In genomic region chr5:14322437-14323187, GRCh38 we compare ENCODE assay signal across 28 cellular contexts.
DNase-seq lines count a peak whose midpoint lies in the region; ATAC-seq and TF ChIP-seq lines count a peak whose summit lies in the region.
"Had no signal": no experiment of that assay in that cellular context is flagged by ENCODE, and none has a peak within 500 bp of the region (broad histone marks: within the 10 kb centered on the region; RNA-seq: fewer than 3 reads in every experiment).

No MANE protein-coding gene starts in this region.

- H3K9me3 ChIP-seq in HEK293 (ENCODE audit: control insufficient read depth, insufficient read depth, low read depth, low read length) (no peaks in the 10 kb centered on the region), Karpas-422 (ENCODE audit: low read length) (no peaks in the 10 kb centered on the region)
- H3K9me3 ChIP-seq: A549, breast epithelium, colonic mucosa, left lung, prostate gland, tibial artery had no signal

- H3K27me3 ChIP-seq in Karpas-422 (ENCODE audit: low read length), result no peaks in the 10 kb centered on the region
- H3K27me3 ChIP-seq: breast epithelium, colonic mucosa, left lung, tibial artery had no signal

- H2AFZ ChIP-seq in Karpas-422 (ENCODE audit: low read length), result no peak overlapping the region

- TF ChIP-seq CTCF in HEK293 (tag by site-specific recombination; IDR thresholded peaks at IDR 0.05), result no peak

- H3K9ac ChIP-seq in Karpas-422 (ENCODE audit: low read length), result no peak overlapping the region

- no peaks in the 10 kb centered on the region for H4K20me1 ChIP-seq in Karpas-422 (ENCODE audit: insufficient read depth, low read depth, low read length)

- H3K79me2 ChIP-seq in Karpas-422 (ENCODE audit: low read length), result no peaks in the 10 kb centered on the region

- POLR2A ChIA-PET in HEK293 (lab: Yijun Ruan, JAX), result no interaction called here

- CTCF ChIA-PET in HEK293 (lab: Yijun Ruan, JAX), result interaction anchor here (0.8 to 2.3 kb wide), 2 partner anchors 29 to 335 kb away, joined by 6 to 8 read pairs; no protein-coding TSS in a partner anchor

- H3K27ac ChIP-seq in HEK293 (ENCODE audit: extremely low read depth, low read depth, low read length) (no peak overlapping the region), Karpas-422 (ENCODE audit: low read length) (no peak overlapping the region)
- H3K27ac ChIP-seq: A549, breast epithelium, colonic mucosa, left lung, prostate gland, tibial artery, WERI-Rb-1 had no signal

- DNase-seq in COR-L47 (lab: John Stamatoyannopoulos, UW) (peak; percentile 38), NCI-H2081 treated with DMSO at 0.1 percent for 48 hours (lab: John Stamatoyannopoulos, UW) (peak; percentile 51), cerebellum (ENCODE audit: low spot score) (peak; percentile 29), iPS-NIHi11 (ENCODE audit: low spot score) (no peak), Karpas-422 (no peak)
- DNase-seq: activated CD4-positive, alpha-beta T cell treated with anti-CD3 and anti-CD28 coated beads for 48 hours; amniotic stem cell; Calu3; colonic mucosa; effector CD8-positive, alpha-beta T cell; HCEC 1CT; left lung; MV-4-11; naive B cell; NCI-H146; NCI-H2227 treated with DMSO at 0.1 percent for 48 hours; NCI-H526; nucleus accumbens; SHP77; tibial artery; WERI-Rb-1 had no signal

- H3K4me3 ChIP-seq in HEK293 (ENCODE audit: low read depth, low read length) (no peak overlapping the region), Karpas-422 (ENCODE audit: low read length) (no peak overlapping the region)
- H3K4me3 ChIP-seq: A549, breast epithelium, colonic mucosa, left lung, prostate gland, tibial artery had no signal

- no peaks in the 10 kb centered on the region for H3K9me2 ChIP-seq in Karpas-422 (replicated peaks; ENCODE audit: insufficient read depth, low read length)

- no peaks in the 10 kb centered on the region for H3K4me1 ChIP-seq in HEK293 (ENCODE audit: control insufficient read depth, insufficient read depth, low read length)
- no peaks in the 10 kb centered on the region for H3K4me1 ChIP-seq in Karpas-422 (ENCODE audit: low read length)
- H3K4me1 ChIP-seq: A549, breast epithelium, colonic mucosa, prostate gland had no signal

- no peak for ATAC-seq in GM21381 (IDR thresholded peaks at IDR 0.05; ENCODE audit: unreplicated experiment)
- no peak for ATAC-seq in GM19328 (IDR thresholded peaks at IDR 0.05; ENCODE audit: unreplicated experiment)
- ATAC-seq: A549, left lung, sciatic nerve had no signal

- peaks cover 28 to 32% of the 10 kb centered on the region in 2 experiments for H3K36me3 ChIP-seq in HEK293 (ENCODE audit: control insufficient read depth in 2 of 2, insufficient read depth in 1 of 2, low read length in 2 of 2)
- no peaks in the 10 kb centered on the region for H3K36me3 ChIP-seq in Karpas-422 (ENCODE audit: insufficient read depth, low read length)
- H3K36me3 ChIP-seq: breast epithelium, colonic mucosa, prostate gland had no signal

- no peak overlapping the region for H3K4me2 ChIP-seq in Karpas-422 (ENCODE audit: low read depth, low read length, poor library complexity, severe bottlenecking)
- H3K4me2 ChIP-seq: A549 had no signal

TF ChIP-seq in HEK293, 187 proteins besides CTCF, POLR2A, EP300 and RAD21:
- peak; percentile 68 for TF ChIP-seq GLIS1 (tag by site-specific recombination; IDR thresholded peaks at IDR 0.05)
- TF ChIP-seq ZNF155 (tag by site-specific recombination; IDR thresholded peaks at IDR 0.05), result no peak
- TF ChIP-seq ZNF280D (tag by site-specific recombination; IDR thresholded peaks at IDR 0.05), result no peak

Comparison
In these comparisons a context has a peak if more than half of its experiments do, and no peak if none do; other contexts are left out.
1. DNase-seq: peak in COR-L47 (single experiment), NCI-H2081 treated with DMSO at 0.1 percent for 48 hours (single experiment) and cerebellum (single experiment); none in iPS-NIHi11 (single experiment) and Karpas-422 (single experiment).